1 cellular context compared by ENCODE assay signal in the genomic region with DNA sequence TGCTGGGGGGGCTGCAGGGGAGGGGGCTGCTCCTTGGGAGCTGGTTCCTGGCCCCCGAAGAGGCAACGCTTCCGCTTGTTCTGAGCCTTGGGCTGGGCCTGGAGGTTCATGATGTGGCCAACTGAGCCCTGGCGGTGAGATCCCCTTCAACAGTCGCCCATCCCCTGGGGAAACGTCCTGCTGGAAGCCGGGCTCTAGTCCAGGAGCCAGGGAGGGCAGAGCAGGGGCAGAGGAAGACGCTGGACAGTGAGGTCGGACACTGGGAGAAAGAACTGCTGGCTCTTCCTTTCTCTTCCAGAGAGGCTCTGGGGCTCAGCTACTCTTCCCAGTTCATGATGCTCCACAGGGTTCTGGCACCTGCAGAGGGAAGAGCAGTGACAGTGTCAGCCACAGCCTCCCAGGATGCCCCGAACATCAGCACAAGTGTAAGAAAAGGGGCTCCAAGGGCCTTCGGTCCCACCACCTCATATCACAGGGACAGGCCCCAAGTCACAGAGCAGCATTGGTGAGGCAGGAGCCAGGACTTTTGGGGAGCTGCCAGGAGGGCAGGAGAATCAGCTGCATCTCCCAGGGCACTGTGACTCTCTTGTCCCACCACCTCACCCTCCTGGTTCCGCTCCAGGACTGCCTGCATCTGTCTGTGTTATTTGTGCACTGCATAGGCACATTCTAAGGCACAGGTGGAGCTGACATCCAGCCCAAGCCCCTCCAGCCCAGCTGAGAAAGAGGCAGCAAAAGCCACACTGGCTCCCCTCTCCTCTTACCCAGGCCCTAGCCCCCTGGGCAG.
TF ChIP-seq lines count a peak whose summit lies in the region.

No MANE protein-coding gene starts in this region.

TF ChIP-seq in K562, 482 proteins besides CTCF, POLR2A, EP300 and RAD21 (continued from another document):
- no peak for TF ChIP-seq STAG1 (CRISPR knock-in tag; IDR thresholded peaks at IDR 0.05; ENCODE audit: borderline replicate concordance)
- TF ChIP-seq, protein P1, sequence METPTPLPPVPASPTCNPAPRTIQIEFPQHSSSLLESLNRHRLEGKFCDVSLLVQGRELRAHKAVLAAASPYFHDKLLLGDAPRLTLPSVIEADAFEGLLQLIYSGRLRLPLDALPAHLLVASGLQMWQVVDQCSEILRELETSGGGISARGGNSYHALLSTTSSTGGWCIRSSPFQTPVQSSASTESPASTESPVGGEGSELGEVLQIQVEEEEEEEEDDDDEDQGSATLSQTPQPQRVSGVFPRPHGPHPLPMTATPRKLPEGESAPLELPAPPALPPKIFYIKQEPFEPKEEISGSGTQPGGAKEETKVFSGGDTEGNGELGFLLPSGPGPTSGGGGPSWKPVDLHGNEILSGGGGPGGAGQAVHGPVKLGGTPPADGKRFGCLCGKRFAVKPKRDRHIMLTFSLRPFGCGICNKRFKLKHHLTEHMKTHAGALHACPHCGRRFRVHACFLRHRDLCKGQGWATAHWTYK (CRISPR knock-in tag; IDR thresholded peaks at IDR 0.05) = no peak
- TF ChIP-seq BRD4 (IDR thresholded peaks at IDR 0.05) = no peak
- no peak for TF ChIP-seq PPARD (CRISPR knock-in tag; IDR thresholded peaks at IDR 0.05)
- TF ChIP-seq, protein P2, sequence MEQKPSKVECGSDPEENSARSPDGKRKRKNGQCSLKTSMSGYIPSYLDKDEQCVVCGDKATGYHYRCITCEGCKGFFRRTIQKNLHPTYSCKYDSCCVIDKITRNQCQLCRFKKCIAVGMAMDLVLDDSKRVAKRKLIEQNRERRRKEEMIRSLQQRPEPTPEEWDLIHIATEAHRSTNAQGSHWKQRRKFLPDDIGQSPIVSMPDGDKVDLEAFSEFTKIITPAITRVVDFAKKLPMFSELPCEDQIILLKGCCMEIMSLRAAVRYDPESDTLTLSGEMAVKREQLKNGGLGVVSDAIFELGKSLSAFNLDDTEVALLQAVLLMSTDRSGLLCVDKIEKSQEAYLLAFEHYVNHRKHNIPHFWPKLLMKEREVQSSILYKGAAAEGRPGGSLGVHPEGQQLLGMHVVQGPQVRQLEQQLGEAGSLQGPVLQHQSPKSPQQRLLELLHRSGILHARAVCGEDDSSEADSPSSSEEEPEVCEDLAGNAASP (IDR thresholded peaks at IDR 0.05) = no peak
